ENCODE assay signal across 16 cellular contexts in the genomic region with DNA sequence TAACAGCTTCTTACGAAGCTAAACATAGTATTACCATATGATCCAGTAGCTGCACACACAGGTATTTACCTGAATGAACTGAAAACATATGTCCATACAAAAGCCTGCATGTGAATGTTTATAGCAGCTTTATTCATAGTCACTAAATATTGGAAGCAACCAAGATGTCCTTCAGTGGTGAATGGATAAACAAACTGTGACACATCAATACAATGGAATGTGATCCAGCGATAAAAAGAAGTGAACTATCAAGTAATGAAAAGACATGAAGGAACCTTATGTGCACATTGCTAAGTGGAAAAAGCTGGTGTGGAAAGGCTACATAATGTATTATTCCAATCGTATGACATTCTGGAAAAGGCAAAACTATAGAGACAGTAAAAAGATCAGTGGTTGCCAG. TPM values are rescaled to one million over a fixed set of nuclear protein-coding genes. Genes with fewer than 3 reads are reported as not detected.
"Had no signal": no experiment of that assay in that cellular context is flagged by ENCODE, and none has a peak within 500 bp of the region (broad histone marks: within the 10 kb centered on the region; RNA-seq: fewer than 3 reads in every experiment).

No MANE protein-coding gene starts in this region.

- H3K4me2 ChIP-seq: hepatocyte had no signal

- H3K27me3 ChIP-seq: breast epithelium, hepatocyte, left lung, tibial nerve had no signal

- ATAC-seq: activated CD4-positive, CD25-positive, alpha-beta regulatory T cell treated with anti-CD3 and anti-CD28 coated beads, Interleukin-2, amount 50 U/mL, for 24 hours; left lung; mucosa of descending colon; naive thymus-derived CD8-positive, alpha-beta T cell had no signal

- H3K27ac ChIP-seq: breast epithelium, hepatocyte, left lung, tibial nerve had no signal

- H3K4me1 ChIP-seq: breast epithelium, tibial nerve had no signal

- H3K4me3 ChIP-seq: breast epithelium, hepatocyte, left lung, mucosa of descending colon, tibial nerve had no signal

- H3K36me3 ChIP-seq: breast epithelium, left lung, tibial nerve had no signal

- H3K9me3 ChIP-seq: breast epithelium, left lung, mucosa of descending colon, tibial nerve had no signal

- DNase-seq: activated CD4-positive, alpha-beta T cell treated with anti-CD3 and anti-CD28 coated beads, Interleukin-2, amount 50 U/mL, for 1 hour; activated CD8-positive, alpha-beta memory T cell treated with anti-CD3 and anti-CD28 coated beads for 24 hours; activated naive CD8-positive, alpha-beta T cell treated with anti-CD3 and anti-CD28 coated beads for 36 hours; anterior cingulate cortex; left lung; mucosa of descending colon; naive thymus-derived CD8-positive, alpha-beta T cell; small intestine; stimulated activated CD4-positive, alpha-beta T cell treated with anti-CD3 and anti-CD28 coated beads, Interleukin-4, amount 100 ng/mL, for 24 hours; stimulated activated naive CD4-positive, alpha-beta T cell treated with Interleukin-2 at 50 U/mL for 16 hours; substantia nigra; T1000 had no signal

- H3K79me2 ChIP-seq: hepatocyte had no signal

- H2AFZ ChIP-seq: hepatocyte had no signal

RNA-seq across cellular contexts. Expression of gene JDP2, which starts 38.1 kb away (rescaled TPM):
- polyA plus RNA-seq: naive thymus-derived CD8-positive, alpha-beta T cell had no signal
